Comparison of ENCODE assay signal across 8 cellular contexts in the genomic region with DNA sequence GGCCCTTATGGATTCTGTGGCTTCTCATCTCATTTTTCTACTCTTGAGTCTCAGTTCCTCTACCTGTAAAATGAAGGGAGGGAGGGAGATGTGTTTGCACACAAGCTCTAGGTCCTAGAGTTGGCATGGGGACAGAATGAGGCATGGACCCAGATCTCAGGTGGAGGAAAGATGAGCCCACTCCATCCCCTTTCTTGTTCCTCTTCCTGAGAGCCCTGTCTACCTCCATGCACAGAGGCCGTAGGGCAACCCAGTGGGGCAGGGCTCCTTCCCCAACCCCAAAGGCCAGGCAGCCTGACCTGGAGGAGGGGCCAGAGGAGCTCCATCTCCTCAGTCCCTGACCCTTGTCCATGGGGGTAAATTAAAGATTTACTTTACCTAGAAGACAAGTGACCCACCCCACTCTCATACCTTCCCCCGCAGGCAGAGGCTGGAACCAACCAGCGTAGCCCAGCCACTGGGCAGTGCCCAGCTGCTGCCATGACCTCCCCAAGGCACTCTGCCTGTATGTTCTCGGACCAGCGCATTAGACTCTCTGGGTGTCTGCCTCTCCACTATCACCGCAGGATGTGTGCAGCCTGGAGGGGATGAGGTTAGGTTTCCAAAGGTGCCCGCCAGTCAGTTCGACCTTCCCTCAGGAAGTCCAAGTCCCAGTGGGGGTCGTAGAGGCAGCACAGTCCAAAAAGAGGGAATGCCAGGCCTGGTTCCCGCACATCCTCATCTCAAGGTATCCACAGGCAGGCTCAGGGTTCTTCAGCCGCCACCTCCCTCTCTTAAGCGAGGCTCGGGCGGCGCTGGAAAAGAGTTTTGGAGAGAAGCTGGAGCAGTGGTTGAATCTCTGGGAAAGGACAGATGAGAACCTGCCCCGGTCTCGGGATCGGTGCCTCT. TPM values are rescaled to one million over a fixed set of nuclear protein-coding genes. Genes with fewer than 3 reads are reported as not detected.
A peak's percentile ranks its signal among the peaks of the same experiment; 100 is the strongest.
DNase-seq lines count a peak whose midpoint lies in the region; ATAC-seq, FAIRE-seq and TF ChIP-seq lines count a peak whose summit lies in the region.

No MANE protein-coding gene starts in this region.

- DNase-seq in AG04450 (ENCODE audit: low read depth, low spot score) (no peak), HAP-1 (ENCODE audit: low spot score in 2 of 2) (no peak), right cardiac atrium (no peak), small intestine (no peak), NCI-H2227 (lab: John Stamatoyannopoulos, UW; ENCODE audit: unreplicated experiment) (no peak)
- DNase-seq in activated CD8-positive, alpha-beta T cell treated with anti-CD3 and anti-CD28 coated beads, Interleukin-2, amount 10 ng/mL, durations not matched to agents 7 days and 5 days, result no peak

- CTCF ChIA-PET in AG04450 (lab: Charles Lee), result interaction anchor here (0.5 to 8.6 kb wide), 23 partner anchors 17 to 248 kb away, joined by 3 to 85 read pairs (median 5); a partner anchor contains a TSS
- CTCF ChIA-PET in activated CD8-positive, alpha-beta T cell treated with anti-CD3 and anti-CD28 coated beads, Interleukin-2, amount 10 ng/mL, durations not matched to agents 7 days and 5 days (lab: Charles Lee), result interaction anchor here (0.6 to 5.5 kb wide), 36 partner anchors 10 to 450 kb away, joined by 3 to 37 read pairs (median 5); a partner anchor contains a TSS

- H3K9me3 Mint-ChIP-seq in activated CD8-positive, alpha-beta T cell treated with anti-CD3 and anti-CD28 coated beads, Interleukin-2, amount 10 ng/mL, durations not matched to agents 7 days and 5 days (ENCODE audit: insufficient read depth), result no peaks in the 10 kb centered on the region

- no peak for TF ChIP-seq CTCF in AG04450 (IDR thresholded peaks at IDR 0.05; ENCODE audit: low read depth, low read length)

- H3K36me3 Mint-ChIP-seq in activated CD8-positive, alpha-beta T cell treated with anti-CD3 and anti-CD28 coated beads, Interleukin-2, amount 10 ng/mL, durations not matched to agents 7 days and 5 days (ENCODE audit: low read depth), result peaks cover 12% of the 10 kb centered on the region

- H3K27ac ChIP-seq in AG04450 (ENCODE audit: low read depth, low read length), result peak overlapping the region; percentile 73
- H3K27ac ChIP-seq in right cardiac atrium (ENCODE audit: low read length), result peak overlapping the region; percentile 82
- peak overlapping the region; percentile 5 to 95 for H3K27ac ChIP-seq in small intestine (ENCODE audit: low read depth in 1 of 2, low read length in 1 of 2)

- in situ Hi-C loops in HAP-1 (cut with MboI; ENCODE audit: low sequenced_read_pairs), result loop anchor here (10.0 kb wide), 1 partner anchor 139 kb away; no protein-coding TSS in a partner anchor

- H3K4me1 ChIP-seq in HAP-1, result peaks cover 22% of the 10 kb centered on the region
- peaks cover 7% of the 10 kb centered on the region for H3K4me1 ChIP-seq in right cardiac atrium (ENCODE audit: control insufficient read depth, insufficient read depth, low read length)
- H3K4me1 ChIP-seq in small intestine (ENCODE audit: control insufficient read depth in 2 of 2, insufficient read depth in 1 of 2, low read depth in 1 of 2, low read length in 1 of 2), result peaks cover 5 to 10% of the 10 kb centered on the region in 2 donors

- intact Hi-C loops in right cardiac atrium (cut with DNase I), result loop anchor here (2.0 to 10.0 kb wide), 5 partner anchors 117 to 151 kb away; a partner anchor contains a TSS

- WGBS in right cardiac atrium, result 9% methylated on average over 18 of the region's 18 CpGs
- WGBS in small intestine, 3 donors, result 7 to 12% (median 8%) methylated on average over 18 of the region's 18 CpGs

- POLR2A ChIA-PET in AG04450 (lab: Yijun Ruan, JAX), result interaction anchor here (0.7 to 6.3 kb wide), 10 partner anchors 11 to 163 kb away, joined by 3 to 94 read pairs (median 4); a partner anchor contains a TSS
- POLR2A ChIA-PET in activated CD8-positive, alpha-beta T cell treated with anti-CD3 and anti-CD28 coated beads, Interleukin-2, amount 10 ng/mL, durations not matched to agents 7 days and 5 days (lab: Charles Lee), result interaction anchor here (0.6 to 3.7 kb wide), 6 partner anchors 12 to 281 kb away, joined by 3 to 21 read pairs (median 4); a partner anchor contains a TSS

- H3K4me3 ChIP-seq in AG04450 (ENCODE audit: low read depth, low read length) (peak overlapping the region; percentile 91), HAP-1 (peak overlapping the region; percentile 76), right cardiac atrium (ENCODE audit: low read length) (peak overlapping the region; percentile 55), small intestine (ENCODE audit: low read depth in 1 of 2, low read length in 2 of 2) (peak overlapping the region; percentile 13 to 80)

- peak overlapping the region; percentile 80 for H3K4me3 Mint-ChIP-seq in activated CD8-positive, alpha-beta T cell treated with anti-CD3 and anti-CD28 coated beads, Interleukin-2, amount 10 ng/mL, durations not matched to agents 7 days and 5 days

- no peak for FAIRE-seq in small intestine (lab: Jason Lieb, UNC)

- peak overlapping the region; percentile 73 for H3K27ac Mint-ChIP-seq in activated CD8-positive, alpha-beta T cell treated with anti-CD3 and anti-CD28 coated beads, Interleukin-2, amount 10 ng/mL, durations not matched to agents 7 days and 5 days

- peaks cover 37% of the 10 kb centered on the region for H3K4me1 Mint-ChIP-seq in activated CD8-positive, alpha-beta T cell treated with anti-CD3 and anti-CD28 coated beads, Interleukin-2, amount 10 ng/mL, durations not matched to agents 7 days and 5 days (ENCODE audit: low read depth)

- H3K27me3 Mint-ChIP-seq in activated CD8-positive, alpha-beta T cell treated with anti-CD3 and anti-CD28 coated beads, Interleukin-2, amount 10 ng/mL, durations not matched to agents 7 days and 5 days (ENCODE audit: low read depth), result no peaks in the 10 kb centered on the region

- H3K27me3 ChIP-seq in AG04450 (ENCODE audit: control insufficient read depth, insufficient read depth, low read length), result no peaks in the 10 kb centered on the region
- H3K27me3 ChIP-seq in HAP-1 (ENCODE audit: low read depth), result no peaks in the 10 kb centered on the region
- no peaks in the 10 kb centered on the region for H3K27me3 ChIP-seq in right cardiac atrium (ENCODE audit: control insufficient read depth, insufficient read depth)
- H3K27me3 ChIP-seq in small intestine (ENCODE audit: control insufficient read depth in 2 of 2, insufficient read depth in 2 of 2, low read length in 2 of 2), result no peaks in the 10 kb centered on the region

- peak; percentile 1 for ATAC-seq in activated CD8-positive, alpha-beta T cell treated with anti-CD3 and anti-CD28 coated beads, Interleukin-2, amount 10 ng/mL, durations not matched to agents 7 days and 5 days
- ATAC-seq in right cardiac atrium (no peak), GM21447 (IDR thresholded peaks at IDR 0.05; ENCODE audit: unreplicated experiment) (no peak), HG03521 (IDR thresholded peaks at IDR 0.05; ENCODE audit: unreplicated experiment) (no peak)

- H3K36me3 ChIP-seq in HAP-1 (replicated peaks) (peaks cover 8% of the 10 kb centered on the region), small intestine (ENCODE audit: control insufficient read depth in 2 of 2, insufficient read depth in 2 of 2, low read length in 2 of 2) (no peaks in the 10 kb centered on the region)

- H3K9me3 ChIP-seq in AG04450 (ENCODE audit: control insufficient read depth, insufficient read depth, low read length), result no peaks in the 10 kb centered on the region; the same call in 1 of the 2 replicates
- H3K9me3 ChIP-seq in HAP-1, result no peaks in the 10 kb centered on the region
- H3K9me3 ChIP-seq in right cardiac atrium (ENCODE audit: control insufficient read depth, low read length), result no peaks in the 10 kb centered on the region
- H3K9me3 ChIP-seq in small intestine (ENCODE audit: control insufficient read depth, low read depth), result no peaks in the 10 kb centered on the region

RNA-seq across cellular contexts. Expression of a gene that starts 3.0 kb away (rescaled TPM):
- polyA plus RNA-seq in AG04450 (2011; rRNA removed) (13.2 and 14.1 TPM in 2 replicates), right cardiac atrium (192 TPM), small intestine (10 to 100 TPM in 2 of 3 donors, 1 to 10 TPM in 1; 7.8 to 74.8 (median 17.0) TPM)
- polyA minus RNA-seq in AG04450 (2011; rRNA and poly(A)+ RNA removed), result 13.1 and 13.5 TPM in 2 replicates
- total RNA-seq in activated CD8-positive, alpha-beta T cell treated with anti-CD3 and anti-CD28 coated beads, Interleukin-2, amount 10 ng/mL, durations not matched to agents 7 days and 5 days, result 10 to 100 TPM; 51.0 to 61.7 TPM
- total RNA-seq in right cardiac atrium, result 100 to 1,000 TPM; 156 to 233 (median 217) TPM

RNA-seq across cellular contexts. Expression of a gene that starts 23.2 kb away (rescaled TPM):
- polyA plus RNA-seq in AG04450 (2011; rRNA removed) (89.0 and 153 TPM in 2 replicates), right cardiac atrium (219 TPM), small intestine (100 to 1,000 TPM in 1 of 3 donors, 10 to 100 TPM in 2; 14.8 to 163 (median 90.0) TPM)
- polyA minus RNA-seq in AG04450 (2011; rRNA and poly(A)+ RNA removed), result 76.8 and 85.9 TPM in 2 replicates
- under 1 TPM; 0.76 to 0.87 TPM for total RNA-seq in activated CD8-positive, alpha-beta T cell treated with anti-CD3 and anti-CD28 coated beads, Interleukin-2, amount 10 ng/mL, durations not matched to agents 7 days and 5 days
- 100 to 1,000 TPM; 167 to 205 (median 176) TPM for total RNA-seq in right cardiac atrium

RNA-seq across cellular contexts. Expression of a gene that starts 38.6 kb away (rescaled TPM):
- polyA plus RNA-seq in AG04450 (2011; rRNA removed), result 0.91 and 0.92 TPM in 2 replicates
- polyA minus RNA-seq in AG04450 (2011; rRNA and poly(A)+ RNA removed), result 1.5 and 2.2 TPM in 2 replicates
- total RNA-seq in activated CD8-positive, alpha-beta T cell treated with anti-CD3 and anti-CD28 coated beads, Interleukin-2, amount 10 ng/mL, durations not matched to agents 7 days and 5 days, result not detected
- total RNA-seq in right cardiac atrium, result 10 to 100 TPM; 28.8 to 62.1 (median 50.7) TPM
- 28.9 TPM for polyA plus RNA-seq in right cardiac atrium
- polyA plus RNA-seq in small intestine, result 10 to 100 TPM; 12.2 to 93.7 (median 81.9) TPM

RNA-seq across cellular contexts. Expression of a gene that starts 56.1 kb away (rescaled TPM):
- polyA plus RNA-seq in AG04450 (2011; rRNA removed) (0.10 and 0.11 TPM in 2 replicates), right cardiac atrium (not detected), small intestine (1 to 10 TPM in 1 of 3 donors, not detected in 2; 4.2 TPM)
- 0.09 TPM in 1 of 2 replicates, not detected in the other for polyA minus RNA-seq in AG04450 (2011; rRNA and poly(A)+ RNA removed)
- total RNA-seq in activated CD8-positive, alpha-beta T cell treated with anti-CD3 and anti-CD28 coated beads, Interleukin-2, amount 10 ng/mL, durations not matched to agents 7 days and 5 days, result not detected
- total RNA-seq in right cardiac atrium, result not detected
